Comparison of ENCODE assay signal across 28 cellular contexts in the genomic region with DNA sequence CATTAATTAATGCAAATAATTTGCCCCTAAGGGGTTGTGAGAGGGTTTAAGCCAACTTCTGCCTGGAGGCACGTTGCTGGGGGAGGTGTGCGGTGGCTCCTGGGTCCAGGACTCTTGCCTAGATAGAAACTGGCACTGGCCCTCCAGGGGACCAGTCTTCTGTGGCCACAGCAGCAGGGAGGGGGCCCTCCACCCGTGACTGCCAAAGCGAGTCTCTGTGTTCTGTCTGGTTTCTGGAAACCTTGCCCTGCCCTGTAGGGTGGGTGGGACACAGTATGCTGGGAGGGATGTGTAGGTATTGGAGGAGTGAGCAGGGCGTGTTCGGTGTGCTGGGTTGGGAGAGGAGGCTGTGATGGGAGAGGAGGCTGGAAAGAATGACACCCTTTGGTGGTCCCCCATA.
DNase-seq lines count a peak whose midpoint lies in the region; ATAC-seq and TF ChIP-seq lines count a peak whose summit lies in the region.
"Had no signal": no experiment of that assay in that cellular context is flagged by ENCODE, and none has a peak within 500 bp of the region (broad histone marks: within the 10 kb centered on the region; RNA-seq: fewer than 3 reads in every experiment).

No MANE protein-coding gene starts in this region.

- intact Hi-C loops in ovary (cut with DNase I), result no loop called here
- intact Hi-C loops in MCF 10A (cut with micrococcal nuclease), result no loop called here

- no peaks in the 10 kb centered on the region; the same call in 1 of the 2 replicates for H3K27me3 ChIP-seq in GM23338 (ENCODE audit: insufficient read depth)
- H3K27me3 ChIP-seq in ovary, result no peaks in the 10 kb centered on the region
- H3K27me3 ChIP-seq: hepatocyte, MG63, vagina had no signal

- H3K27ac Mint-ChIP-seq in GM23338, result peak overlapping the region; percentile 58
- H3K27ac Mint-ChIP-seq in MCF 10A (ENCODE audit: low read depth, unreplicated experiment), result no peak overlapping the region
- no peak overlapping the region for H3K27ac Mint-ChIP-seq in activated CD4-positive, alpha-beta T cell treated with anti-CD3 and anti-CD28 coated beads, Interleukin-2, amount 10 ng/mL, durations not matched to agents 7 days and 5 days
- H3K27ac Mint-ChIP-seq: activated B cell treated with CpG ODN at 0.5 μM for 24 hours; activated CD4-positive, alpha-beta memory T cell treated with anti-CD3 and anti-CD28 coated beads, Interleukin-2, amount 10 ng/mL, durations not matched to agents 7 days and 5 days; activated naive CD4-positive, alpha-beta T cell treated with anti-CD3 and anti-CD28 coated beads for 36 hours; CD4-positive, CD25-positive, alpha-beta regulatory T cell; dendritic cell treated with granulocyte-macrophage colony-stimulating factor and Interleukin-4, amounts not matched to agents 40 ng/mL and 50 ng/mL, for 4 days had no signal

- TF ChIP-seq CTCF in GM23338 (conservative IDR thresholded peaks at IDR 0.05; ENCODE audit: low read depth in 2 of 2) (no peak), HEK293 (tag by site-specific recombination; IDR thresholded peaks at IDR 0.05) (no peak), ovary (IDR thresholded peaks at IDR 0.05) (no peak), MCF 10A (IDR thresholded peaks at IDR 0.05; ENCODE audit: unreplicated experiment) (no peak), GM10248 (IDR thresholded peaks at IDR 0.05; ENCODE audit: control extremely low read depth, extremely low read depth, low read depth, missing control alignments) (no peak)

- H3K79me2 ChIP-seq in GM23338 (replicated peaks; ENCODE audit: insufficient read depth), result peaks cover 30% of the 10 kb centered on the region

- H3K9me3 ChIP-seq in HEK293 (ENCODE audit: control insufficient read depth, insufficient read depth, low read depth, low read length), result no peaks in the 10 kb centered on the region
- no peaks in the 10 kb centered on the region for H3K9me3 ChIP-seq in ovary
- H3K9me3 ChIP-seq: vagina had no signal

- H3K36me3 ChIP-seq in GM23338 (ENCODE audit: insufficient read depth) (peaks cover 3% of the 10 kb centered on the region; the same call in 1 of the 2 replicates), HEK293 (ENCODE audit: control insufficient read depth in 2 of 2, insufficient read depth in 1 of 2, low read length in 2 of 2) (no peaks in the 10 kb centered on the region), ovary (no peaks in the 10 kb centered on the region)
- H3K36me3 ChIP-seq: HAP-1, MG63, vagina had no signal

- POLR2A ChIA-PET in HEK293 (lab: Yijun Ruan, JAX), result no interaction called here
- POLR2A ChIA-PET in MCF 10A (lab: Yijun Ruan, JAX), result interaction anchor here (1.8 kb wide), 1 partner anchor 10 kb away, joined by 4 read pairs; no protein-coding TSS in a partner anchor
- POLR2A ChIA-PET in activated CD4-positive, alpha-beta T cell treated with anti-CD3 and anti-CD28 coated beads, Interleukin-2, amount 10 ng/mL, durations not matched to agents 7 days and 5 days (lab: Charles Lee), result no interaction called here
- POLR2A ChIA-PET in GM10248 (lab: Yijun Ruan, JAX), result no interaction called here

- H3K27ac ChIP-seq in GM23338 (ENCODE audit: low read depth) (0 out of 2 replicates have a peak overlapping the region, but pooled peaks have one; percentile 48), HEK293 (ENCODE audit: extremely low read depth, low read depth, low read length) (no peak overlapping the region), ovary (no peak overlapping the region)
- H3K27ac ChIP-seq: hepatocyte, vagina had no signal

- H3K4me3 ChIP-seq in GM23338, result no peak overlapping the region
- H3K4me3 ChIP-seq in HEK293 (ENCODE audit: low read depth, low read length), result no peak overlapping the region
- no peak overlapping the region for H3K4me3 ChIP-seq in ovary
- H3K4me3 ChIP-seq: HAP-1, hepatocyte, lung, MG63, vagina had no signal

- H3K4me2 ChIP-seq in GM23338, result no peak overlapping the region
- H3K4me2 ChIP-seq: hepatocyte had no signal

- peaks cover 13% of the 10 kb centered on the region; the same call in 1 of the 2 replicates for H4K20me1 ChIP-seq in GM23338 (replicated peaks; ENCODE audit: insufficient read depth)

- H3K36me3 Mint-ChIP-seq in GM23338 (ENCODE audit: low read depth), result peaks cover 12% of the 10 kb centered on the region; the same call in 2 of the 3 replicates
- peaks cover 9% of the 10 kb centered on the region for H3K36me3 Mint-ChIP-seq in MCF 10A (ENCODE audit: insufficient read depth, unreplicated experiment)
- no peaks in the 10 kb centered on the region for H3K36me3 Mint-ChIP-seq in activated CD4-positive, alpha-beta T cell treated with anti-CD3 and anti-CD28 coated beads, Interleukin-2, amount 10 ng/mL, durations not matched to agents 7 days and 5 days (ENCODE audit: low read depth)
- H3K36me3 Mint-ChIP-seq: CD4-positive, CD25-positive, alpha-beta regulatory T cell had no signal

- ATAC-seq in GM23338, result no peak
- ATAC-seq: Panc1, right cardiac atrium had no signal

- TF ChIP-seq EP300 in ovary (IDR thresholded peaks at IDR 0.05), result no peak

- no peak overlapping the region for H2AFZ ChIP-seq in GM23338
- H2AFZ ChIP-seq: hepatocyte had no signal

- peaks cover 11% of the 10 kb centered on the region; the same call in 2 of the 3 replicates for H3K9me3 Mint-ChIP-seq in GM23338
- H3K9me3 Mint-ChIP-seq in MCF 10A (ENCODE audit: unreplicated experiment), result no peaks in the 10 kb centered on the region
- no peaks in the 10 kb centered on the region for H3K9me3 Mint-ChIP-seq in activated CD4-positive, alpha-beta T cell treated with anti-CD3 and anti-CD28 coated beads, Interleukin-2, amount 10 ng/mL, durations not matched to agents 7 days and 5 days
- H3K9me3 Mint-ChIP-seq: activated CD4-positive, alpha-beta memory T cell treated with anti-CD3 and anti-CD28 coated beads, Interleukin-2, amount 10 ng/mL, durations not matched to agents 7 days and 5 days; activated naive CD4-positive, alpha-beta T cell treated with anti-CD3 and anti-CD28 coated beads for 36 hours; CD4-positive, CD25-positive, alpha-beta regulatory T cell; dendritic cell treated with granulocyte-macrophage colony-stimulating factor and Interleukin-4, amounts not matched to agents 40 ng/mL and 50 ng/mL, for 4 days had no signal

- no peaks in the 10 kb centered on the region for H3K9me2 ChIP-seq in GM23338 (ENCODE audit: insufficient read depth)

- H3K27me3 Mint-ChIP-seq in GM23338 (ENCODE audit: insufficient read depth, low read depth, poor library complexity) (peaks cover 12% of the 10 kb centered on the region), MCF 10A (ENCODE audit: insufficient read depth, unreplicated experiment) (no peaks in the 10 kb centered on the region)
- peaks cover 10% of the 10 kb centered on the region for H3K27me3 Mint-ChIP-seq in activated CD4-positive, alpha-beta T cell treated with anti-CD3 and anti-CD28 coated beads, Interleukin-2, amount 10 ng/mL, durations not matched to agents 7 days and 5 days
- H3K27me3 Mint-ChIP-seq: activated B cell treated with CpG ODN at 0.5 μM for 24 hours, IgD-negative memory B cell had no signal

- H3K4me1 ChIP-seq in GM23338 (ENCODE audit: insufficient read depth) (peaks cover 36% of the 10 kb centered on the region), HEK293 (ENCODE audit: control insufficient read depth, insufficient read depth, low read length) (no peaks in the 10 kb centered on the region; the same call in 1 of the 2 replicates), ovary (ENCODE audit: insufficient read depth) (peaks cover 10% of the 10 kb centered on the region)

- H3K4me3 Mint-ChIP-seq in GM23338, result no peak overlapping the region
- H3K4me3 Mint-ChIP-seq in MCF 10A (ENCODE audit: unreplicated experiment), result no peak overlapping the region
- no peak overlapping the region for H3K4me3 Mint-ChIP-seq in activated CD4-positive, alpha-beta T cell treated with anti-CD3 and anti-CD28 coated beads, Interleukin-2, amount 10 ng/mL, durations not matched to agents 7 days and 5 days
- H3K4me3 Mint-ChIP-seq: activated B cell treated with CpG ODN at 0.5 μM for 24 hours; activated CD4-positive, alpha-beta memory T cell treated with anti-CD3 and anti-CD28 coated beads, Interleukin-2, amount 10 ng/mL, durations not matched to agents 7 days and 5 days; activated naive CD4-positive, alpha-beta T cell treated with anti-CD3 and anti-CD28 coated beads for 36 hours; CD4-positive, CD25-positive, alpha-beta regulatory T cell; dendritic cell treated with granulocyte-macrophage colony-stimulating factor and Interleukin-4, amounts not matched to agents 40 ng/mL and 50 ng/mL, for 4 days had no signal

- WGBS in ovary, 3 donors, result 90 to 94% (median 93%) methylated on average over 6 of the region's 6 CpGs

- H3K4me1 Mint-ChIP-seq in GM23338, result peaks cover 50% of the 10 kb centered on the region
- peaks cover 12% of the 10 kb centered on the region for H3K4me1 Mint-ChIP-seq in MCF 10A (ENCODE audit: insufficient read depth, unreplicated experiment)
- peaks cover 4% of the 10 kb centered on the region for H3K4me1 Mint-ChIP-seq in activated CD4-positive, alpha-beta T cell treated with anti-CD3 and anti-CD28 coated beads, Interleukin-2, amount 10 ng/mL, durations not matched to agents 7 days and 5 days

- CTCF ChIA-PET in HEK293 (lab: Yijun Ruan, JAX), result interaction anchor here (7.1 kb wide), 1 partner anchor 14 kb away, joined by 43 read pairs; no protein-coding TSS in a partner anchor
- CTCF ChIA-PET in MCF 10A (lab: Yijun Ruan, JAX), result interaction anchor here (0.7 kb wide), 1 partner anchor 11 kb away, joined by 3 read pairs; no protein-coding TSS in a partner anchor
- CTCF ChIA-PET in activated CD4-positive, alpha-beta T cell treated with anti-CD3 and anti-CD28 coated beads, Interleukin-2, amount 10 ng/mL, durations not matched to agents 7 days and 5 days (lab: Charles Lee), result no interaction called here
- CTCF ChIA-PET in GM10248 (lab: Yijun Ruan, JAX), result no interaction called here

- peaks cover 28% of the 10 kb centered on the region for H3F3A ChIP-seq in GM23338 (replicated peaks; ENCODE audit: low read depth)

- peak; percentile 30 for TF ChIP-seq POLR2A in erythroblast (IDR thresholded peaks at IDR 0.05; ENCODE audit: low read length)
- no peak for TF ChIP-seq POLR2A in ovary (IDR thresholded peaks at IDR 0.05)

- no peak for DNase-seq in GM23338 (ENCODE audit: low spot score)
- no peak for DNase-seq in erythroblast (lab: John Stamatoyannopoulos, UW)
- DNase-seq in ovary, result peak in 3 of 5 donors; percentile 2 to 11 (median 6)
- DNase-seq in MCF 10A (ENCODE audit: unreplicated experiment), result no peak
- DNase-seq in activated CD4-positive, alpha-beta T cell treated with anti-CD3 and anti-CD28 coated beads, Interleukin-2, amount 10 ng/mL, durations not matched to agents 7 days and 5 days, result no peak
- no peak for DNase-seq in GM10248 (ENCODE audit: extremely low spot score)
- DNase-seq: activated B cell treated with CpG ODN at 0.5 μM for 24 hours; activated CD4-positive, alpha-beta memory T cell treated with anti-CD3 and anti-CD28 coated beads, Interleukin-2, amount 10 ng/mL, durations not matched to agents 7 days and 5 days; activated naive CD4-positive, alpha-beta T cell treated with anti-CD3 and anti-CD28 coated beads for 36 hours; amniotic stem cell; CD4-positive, CD25-positive, alpha-beta regulatory T cell; DMS 273 treated with DMSO at 0.1 percent for 48 hours; MG63; NCI-H1417 treated with DMSO at 0.1 percent for 48 hours; NCI-H510A; NK-92 treated with Interleukin-12 subunit alpha and Interleukin-12 subunit beta, amount 100 ng/mL, for 24 hours; stimulated activated CD4-positive, alpha-beta T cell treated with anti-CD3 and anti-CD28 coated beads, Interleukin-15, amount 100 ng/mL, for 24 hours; substantia nigra; T-helper 9 cell had no signal

- BruUV-seq in MCF 10A (replicated peaks; lab: Mats Ljungman, UMichigan), result no TSS peak

Comparison
In these comparisons a context has a peak if more than half of its experiments do, and no peak if none do; other contexts are left out.
1. DNase-seq: peak in ovary (3 of 5); none in GM23338 (single experiment), erythroblast (0 of 2), MCF 10A (single experiment), activated CD4-positive, alpha-beta T cell treated with anti-CD3 and anti-CD28 coated beads, Interleukin-2, amount 10 ng/mL, durations not matched to agents 7 days and 5 days (single experiment) and GM10248 (single experiment).
2. CTCF ChIA-PET loops: an anchor here in HEK293 (7.1 kb wide) and MCF 10A (0.7 kb wide); none called in activated CD4-positive, alpha-beta T cell treated with anti-CD3 and anti-CD28 coated beads, Interleukin-2, amount 10 ng/mL, durations not matched to agents 7 days and 5 days and GM10248.